In genomic region chr10:44313706-44314307, GRCh38 we compare ENCODE assay signal across 27 cellular contexts.
"Had no signal": no experiment of that assay in that cellular context is flagged by ENCODE, and none has a peak within 500 bp of the region (broad histone marks: within the 10 kb centered on the region; RNA-seq: fewer than 3 reads in every experiment).

No MANE protein-coding gene starts in this region.

- H3K9me3 Mint-ChIP-seq: activated T-cell treated with anti-CD3 and anti-CD28 coated beads, Interleukin-2, amount 50 U/mL, for 24 hours; activated T-helper 2 cell treated with anti-CD3 and anti-CD28 coated beads, Interferon-gamma antibody, Interleukin-2, Interleukin-4, amounts not matched to agents 10 μg/mL and 5 μg/mL and 100 μg/mL, durations not matched to agents 14 hours and 24 hours and 36 hours; immature natural killer cell; natural killer cell treated with Interleukin-12 subunit alpha and Interleukin-12 subunit beta and Interleukin-15 and Interleukin-18, amount 100 ng/mL, for 72 hours; stimulated activated effector memory CD8-positive, alpha-beta T cell treated with anti-CD3 and anti-CD28 coated beads, Interleukin-12 subunit alpha, Interleukin-12 subunit beta, amount 100 ng/mL, for 72 hours; stimulated activated naive CD8-positive, alpha-beta T cell treated with anti-CD3 and anti-CD28 coated beads, Interleukin-15, amount 100 ng/mL, for 72 hours; T-helper 2 cell treated with Interferon-gamma antibody and Interleukin-4, amounts not matched to agents 5 μg/mL and 100 μg/mL, for 36 hours had no signal

- H3K27me3 ChIP-seq: ascending aorta, hepatocyte, right lobe of liver, tibial nerve had no signal

- H3K9me3 ChIP-seq: adrenal gland, ascending aorta, neutrophil, right lobe of liver, tibial nerve had no signal

- H3K36me3 ChIP-seq: adrenal gland, ascending aorta, neutrophil, right lobe of liver, tibial nerve had no signal

- H3K4me1 ChIP-seq: adrenal gland had no signal

- H2AFZ ChIP-seq: hepatocyte had no signal

- ATAC-seq: natural killer cell treated with Interleukin-12 subunit alpha and Interleukin-12 subunit beta and Interleukin-15 and Interleukin-18, amount 100 ng/mL, for 72 hours; right lobe of liver; stimulated activated effector memory CD8-positive, alpha-beta T cell treated with anti-CD3 and anti-CD28 coated beads, Interleukin-12 subunit alpha, Interleukin-12 subunit beta, amount 100 ng/mL, for 72 hours; stimulated activated naive CD8-positive, alpha-beta T cell treated with anti-CD3 and anti-CD28 coated beads, Interleukin-15, amount 100 ng/mL, for 72 hours had no signal

- H3K4me2 ChIP-seq: hepatocyte had no signal

- DNase-seq: activated CD4-positive, alpha-beta T cell treated with anti-CD3 and anti-CD28 coated beads for 1 hour; activated CD4-positive, alpha-beta T cell treated with anti-CD3 and anti-CD28 coated beads, Interleukin-2, amount 50 U/mL, for 1 hour; activated CD8-positive, alpha-beta memory T cell treated with anti-CD3 and anti-CD28 coated beads for 24 hours; activated CD8-positive, alpha-beta memory T cell treated with anti-CD3 and anti-CD28 coated beads, Interleukin-2, amount 50 U/mL, for 4 hours; activated naive CD4-positive, alpha-beta T cell; activated T-cell treated with anti-CD3 and anti-CD28 coated beads, Interleukin-2, amount 50 U/mL, for 24 hours; adrenal gland; central memory CD4-positive, alpha-beta T cell; dermis blood vessel endothelial cell; effector CD8-positive, alpha-beta T cell; erythroblast; foreskin melanocyte; glutamatergic neuron; immature natural killer cell; right lobe of liver; small intestine; stimulated activated CD4-positive, alpha-beta T cell treated with anti-CD3 and anti-CD28 coated beads, Interleukin-2, amount 100 ng/mL, for 24 hours; stimulated activated naive CD8-positive, alpha-beta T cell treated with anti-CD3 and anti-CD28 coated beads, Interleukin-15, amount 100 ng/mL, for 72 hours had no signal

- H3K4me3 ChIP-seq: adrenal gland, ascending aorta, hepatocyte, right lobe of liver, tibial nerve had no signal

- H3K27ac Mint-ChIP-seq: activated naive CD8-positive, alpha-beta T cell; activated T-cell treated with anti-CD3 and anti-CD28 coated beads, Interleukin-2, amount 50 U/mL, for 24 hours; activated T-helper 2 cell treated with anti-CD3 and anti-CD28 coated beads, Interferon-gamma antibody, Interleukin-2, Interleukin-4, amounts not matched to agents 10 μg/mL and 5 μg/mL and 100 μg/mL, durations not matched to agents 14 hours and 24 hours and 36 hours; immature natural killer cell; natural killer cell treated with Interleukin-12 subunit alpha and Interleukin-12 subunit beta and Interleukin-15 and Interleukin-18, amount 100 ng/mL, for 72 hours; stimulated activated effector memory CD8-positive, alpha-beta T cell treated with anti-CD3 and anti-CD28 coated beads, Interleukin-12 subunit alpha, Interleukin-12 subunit beta, amount 100 ng/mL, for 72 hours; T-helper 2 cell treated with Interferon-gamma antibody and Interleukin-4, amounts not matched to agents 5 μg/mL and 100 μg/mL, for 36 hours had no signal

- H3K79me2 ChIP-seq: hepatocyte had no signal

- H3K36me3 Mint-ChIP-seq: activated naive CD8-positive, alpha-beta T cell; natural killer cell treated with Interleukin-12 subunit alpha and Interleukin-12 subunit beta and Interleukin-15 and Interleukin-18, amount 100 ng/mL, for 72 hours; stimulated activated effector memory CD8-positive, alpha-beta T cell treated with anti-CD3 and anti-CD28 coated beads, Interleukin-12 subunit alpha, Interleukin-12 subunit beta, amount 100 ng/mL, for 72 hours had no signal

- H3K4me3 Mint-ChIP-seq: activated naive CD8-positive, alpha-beta T cell; activated T-cell treated with anti-CD3 and anti-CD28 coated beads, Interleukin-2, amount 50 U/mL, for 24 hours; immature natural killer cell; natural killer cell treated with Interleukin-12 subunit alpha and Interleukin-12 subunit beta and Interleukin-15 and Interleukin-18, amount 100 ng/mL, for 72 hours; stimulated activated effector memory CD8-positive, alpha-beta T cell treated with anti-CD3 and anti-CD28 coated beads, Interleukin-12 subunit alpha, Interleukin-12 subunit beta, amount 100 ng/mL, for 72 hours; stimulated activated naive CD8-positive, alpha-beta T cell treated with anti-CD3 and anti-CD28 coated beads, Interleukin-15, amount 100 ng/mL, for 72 hours; T-helper 2 cell treated with Interferon-gamma antibody and Interleukin-4, amounts not matched to agents 5 μg/mL and 100 μg/mL, for 36 hours had no signal

- H3K27ac ChIP-seq: adrenal gland, ascending aorta, hepatocyte, neutrophil, right lobe of liver, tibial nerve had no signal
